In genomic region chr14:89027097-89027740, GRCh38 we compare ENCODE assay signal across 8 cellular contexts.
DNase-seq lines count a peak whose midpoint lies in the region; ATAC-seq and TF ChIP-seq lines count a peak whose summit lies in the region.

No MANE protein-coding gene starts in this region.

- H3K27me3 Mint-ChIP-seq in activated naive CD4-positive, alpha-beta T cell treated with anti-CD3 and anti-CD28 coated beads for 36 hours (ENCODE audit: low read depth) = peaks cover 50% of the 10 kb centered on the region

- peak; percentile 60 for TF ChIP-seq CTCF in AG04450 (IDR thresholded peaks at IDR 0.05; ENCODE audit: low read depth, low read length)
- peak; percentile 89 for TF ChIP-seq CTCF in Panc1 (IDR thresholded peaks at IDR 0.05)
- TF ChIP-seq CTCF in omental fat pad (IDR thresholded peaks at IDR 0.05) = peak in 2 of 3 donors; percentile 57 to 84

- no TSS peak for BruUV-seq in Panc1 (replicated peaks; lab: Mats Ljungman, UMichigan)

- H3K36me3 Mint-ChIP-seq in activated naive CD4-positive, alpha-beta T cell treated with anti-CD3 and anti-CD28 coated beads for 36 hours (ENCODE audit: low read depth) = no peaks in the 10 kb centered on the region

- no peaks in the 10 kb centered on the region for H3K9me3 Mint-ChIP-seq in activated naive CD4-positive, alpha-beta T cell treated with anti-CD3 and anti-CD28 coated beads for 36 hours

- DNase-seq in AG04450 (ENCODE audit: low read depth, low spot score) (no peak), Panc1 (ENCODE audit: low read depth, low spot score) (no peak), Right ventricle myocardium inferior (ENCODE audit: missing footprints) (peak; percentile 78), omental fat pad (ENCODE audit: low spot score) (no peak)
- DNase-seq in activated naive CD4-positive, alpha-beta T cell treated with anti-CD3 and anti-CD28 coated beads for 36 hours = peak; percentile 50

- peak; percentile 76 for ATAC-seq in GM18867 (IDR thresholded peaks at IDR 0.05; ENCODE audit: unreplicated experiment)
- ATAC-seq in HG03097 (IDR thresholded peaks at IDR 0.05; ENCODE audit: low FRiP score, unreplicated experiment) = peak; percentile 74
- ATAC-seq in Panc1 = peak; percentile 90
- peak; percentile 85 for ATAC-seq in Right ventricle myocardium inferior
- peak; percentile 80 for ATAC-seq in omental fat pad (ENCODE audit: low FRiP score)

- H3K27ac ChIP-seq in AG04450 (ENCODE audit: low read depth, low read length) (no peak overlapping the region), Panc1 (ENCODE audit: low read length) (no peak overlapping the region), thymus (ENCODE audit: low read depth) (no peak overlapping the region)

- 2% methylated on average over 68 of the region's 68 CpGs for WGBS in thymus

- H3K4me3 ChIP-seq in AG04450 (ENCODE audit: low read depth, low read length) (peak overlapping the region; percentile 71), Panc1 (ENCODE audit: low read depth in 2 of 2, low read length in 2 of 2) (peak overlapping the region; percentile 33 to 47), thymus (ENCODE audit: low read length) (peak overlapping the region; percentile 46)

- intact Hi-C loops in Panc1 (cut with micrococcal nuclease; ENCODE audit: unreplicated experiment) = no loop called here
- intact Hi-C loops in activated naive CD4-positive, alpha-beta T cell treated with anti-CD3 and anti-CD28 coated beads for 36 hours (cut with micrococcal nuclease) = loop anchor here (1.0 to 5.0 kb wide), 3 partner anchors 390 to 888 kb away; partner anchors contain the start of gene FOXN3
- intact Hi-C loops in Right ventricle myocardium inferior (cut with DNase I) = loop anchor here (5.0 kb wide), 2 partner anchors 875 to 890 kb away; no protein-coding TSS in a partner anchor

- H3K9me3 ChIP-seq in AG04450 (ENCODE audit: control insufficient read depth, insufficient read depth, low read length) (peaks cover 3% of the 10 kb centered on the region; the same call in 1 of the 2 replicates), Panc1 (ENCODE audit: control insufficient read depth, insufficient read depth, low read depth, low read length) (no peaks in the 10 kb centered on the region), thymus (ENCODE audit: control insufficient read depth) (no peaks in the 10 kb centered on the region)

- no peaks in the 10 kb centered on the region for H3K4me1 Mint-ChIP-seq in activated naive CD4-positive, alpha-beta T cell treated with anti-CD3 and anti-CD28 coated beads for 36 hours (ENCODE audit: low read depth)

- H3K27me3 ChIP-seq in AG04450 (ENCODE audit: control insufficient read depth, insufficient read depth, low read length) (no peaks in the 10 kb centered on the region), Panc1 (ENCODE audit: control insufficient read depth, insufficient read depth, low read length) (no peaks in the 10 kb centered on the region; the same call in 1 of the 2 replicates), thymus (ENCODE audit: control insufficient read depth, insufficient read depth) (peaks cover 19% of the 10 kb centered on the region)

- POLR2A ChIA-PET in AG04450 (lab: Yijun Ruan, JAX) = no interaction called here
- POLR2A ChIA-PET in Panc1 (lab: Charles Lee) = no interaction called here

- no peaks in the 10 kb centered on the region for H3K4me1 ChIP-seq in Panc1 (ENCODE audit: control insufficient read depth, insufficient read depth, low read length)
- H3K4me1 ChIP-seq in thymus (ENCODE audit: control insufficient read depth, insufficient read depth, low read length) = peaks cover 5% of the 10 kb centered on the region

- in situ Hi-C loops in Panc1 (cut with HindIII; ENCODE audit: low pct_unique_long_range_greater_than_20kb, low sequenced_read_pairs) = no loop called here

- H3K36me3 ChIP-seq in Panc1 (ENCODE audit: control insufficient read depth, insufficient read depth, low read length) (no peaks in the 10 kb centered on the region), thymus (ENCODE audit: control insufficient read depth, insufficient read depth) (no peaks in the 10 kb centered on the region)

- CTCF ChIA-PET in AG04450 (lab: Charles Lee) (interaction anchor here (0.6 to 3.5 kb wide), 31 partner anchors 13 to 1214 kb away, joined by 3 to 21 read pairs (median 3); partner anchors contain the start of gene TTC8), Panc1 (lab: Charles Lee) (no interaction called here)
- CTCF ChIA-PET in activated naive CD4-positive, alpha-beta T cell treated with anti-CD3 and anti-CD28 coated beads for 36 hours (lab: Charles Lee) = interaction anchor here (0.6 to 2.3 kb wide), 25 partner anchors 8 to 928 kb away, joined by 3 to 7 read pairs (median 4); partner anchors contain the start of genes EFCAB11 and TDP1

- peak overlapping the region; percentile 59 for H3K4me3 Mint-ChIP-seq in activated naive CD4-positive, alpha-beta T cell treated with anti-CD3 and anti-CD28 coated beads for 36 hours

- H3K27ac Mint-ChIP-seq in activated naive CD4-positive, alpha-beta T cell treated with anti-CD3 and anti-CD28 coated beads for 36 hours = no peak overlapping the region

Comparison
In these comparisons a context has a peak if more than half of its experiments do, and no peak if none do; other contexts are left out.
1. DNase-seq: peak in activated naive CD4-positive, alpha-beta T cell treated with anti-CD3 and anti-CD28 coated beads for 36 hours (single experiment) and Right ventricle myocardium inferior (single experiment); none in AG04450 (single experiment), Panc1 (single experiment) and omental fat pad (single experiment).
2. Peak in every context shown above with its lines, with median percentiles within 50 percentile points of each other: H3K4me3 ChIP-seq, CTCF ChIP-seq and ATAC-seq.